In genomic region chr11:66638177-66639065, GRCh38 we compare ENCODE assay signal across 8 cellular contexts. TPM values are rescaled to one million over a fixed set of nuclear protein-coding genes. Genes with fewer than 3 reads are reported as not detected.
DNase-seq lines count a peak whose midpoint lies in the region; ATAC-seq and TF ChIP-seq lines count a peak whose summit lies in the region.

Gene RBM4 (plus strand): TSS chr11:66638703. CDS start chr11:66639712, 1,009 bp downstream.

- CTCF ChIA-PET in activated B cell treated with CpG ODN at 0.5 μM for 24 hours (lab: Charles Lee): interaction anchor here (0.6 to 4.3 kb wide), 15 partner anchors 17 to 200 kb away, joined by 3 to 29 read pairs (median 4); partner anchors contain the start of genes CCDC87, CCS, DPP3 and MRPL11

- ATAC-seq in HG03196 (IDR thresholded peaks at IDR 0.05; ENCODE audit: unreplicated experiment): peak; percentile 95
- ATAC-seq in activated B cell treated with CpG ODN at 0.5 μM for 24 hours (ENCODE audit: low read depth): peak; percentile 95

- TF ChIP-seq CTCF in AG09309 (IDR thresholded peaks at IDR 0.05; ENCODE audit: control insufficient read depth, insufficient read depth, low read depth, low read length, missing control alignments) (peak; percentile 13), activated B cell treated with CpG ODN at 0.5 μM for 24 hours (IDR thresholded peaks at IDR 0.05) (no peak)

- H3K9me3 Mint-ChIP-seq in activated B cell treated with CpG ODN at 0.5 μM for 24 hours (no peaks in the 10 kb centered on the region), immature natural killer cell (no peaks in the 10 kb centered on the region)

- POLR2A ChIA-PET in activated B cell treated with CpG ODN at 0.5 μM for 24 hours (lab: Charles Lee): interaction anchor here (0.6 to 11.1 kb wide), 32 partner anchors 8 to 748 kb away, joined by 3 to 272 read pairs (median 6); partner anchors contain the start of genes ACTN3, CCDC85B, CCDC87 and CCS

- H3K4me1 Mint-ChIP-seq in activated B cell treated with CpG ODN at 0.5 μM for 24 hours (peaks cover 67% of the 10 kb centered on the region), immature natural killer cell (peaks cover 66 to 74% of the 10 kb centered on the region in 2 donors)

- H3K27ac Mint-ChIP-seq in activated B cell treated with CpG ODN at 0.5 μM for 24 hours (peak within 1 kb of the TSS; percentile 98), immature natural killer cell (peak within 1 kb of the TSS; percentile 95 to 98 (median 96))

- in situ Hi-C loops in GM18951 (cut with MboI; ENCODE audit: low sequenced_read_pairs, unreplicated experiment): no loop called here

- H3K4me3 ChIP-seq in AG09309 (ENCODE audit: control insufficient read depth, low read depth, low read length): peak within 1 kb of the TSS; percentile 66

- H3K27me3 Mint-ChIP-seq in activated B cell treated with CpG ODN at 0.5 μM for 24 hours (no peaks in the 10 kb centered on the region), immature natural killer cell (ENCODE audit: low read depth in 3 of 3) (peaks cover 15 to 30% (median 23%) of the 10 kb centered on the region in 3 donors)

- peak within 1 kb of the TSS; percentile 99 for H3K4me3 Mint-ChIP-seq in activated B cell treated with CpG ODN at 0.5 μM for 24 hours
- H3K4me3 Mint-ChIP-seq in immature natural killer cell: peak within 1 kb of the TSS; percentile 97 to 99 (median 98)

- peak; percentile 88 for TF ChIP-seq POLR2A in GM18951 (IDR thresholded peaks at IDR 0.05; ENCODE audit: extremely low read depth, insufficient read depth, insufficient read length)

- intact Hi-C loops in activated B cell treated with CpG ODN at 0.5 μM for 24 hours (cut with micrococcal nuclease): loop anchor here (1.0 to 2.0 kb wide), 7 partner anchors 20 to 92 kb away; partner anchors contain the start of genes ACTN3, CCDC87, CCS and RBM14

- H3K36me3 Mint-ChIP-seq in activated B cell treated with CpG ODN at 0.5 μM for 24 hours (ENCODE audit: low read depth) (peaks cover 63% of the 10 kb centered on the region), immature natural killer cell (peaks cover 11 to 34% (median 26%) of the 10 kb centered on the region in 3 donors)

- peak; percentile 100 for DNase-seq in AG09309 (ENCODE audit: low read depth)
- peak; percentile 100 for DNase-seq in NCI-H345 (lab: John Stamatoyannopoulos, UW)
- DNase-seq in activated B cell treated with CpG ODN at 0.5 μM for 24 hours: peak; percentile 78
- DNase-seq in caudate nucleus (lab: John Stamatoyannopoulos, UW): peak; percentile 79 to 100 (median 98)
- peak; percentile 98 for DNase-seq in immature natural killer cell
- DNase-seq in smooth muscle cell of the brain vasculature (ENCODE audit: low read depth, low spot score): peak; percentile 100

- peak within 1 kb of the TSS; percentile 90 for H3K27ac ChIP-seq in caudate nucleus (ENCODE audit: low read depth, low read length)

RNA-seq across cellular contexts. Expression of gene RBM4, which starts in this region (rescaled TPM):
- total RNA-seq in activated B cell treated with CpG ODN at 0.5 μM for 24 hours: 197 and 202 TPM in 2 replicates
- polyA plus RNA-seq in immature natural killer cell: 100 to 1,000 TPM; 251 to 308 (median 255) TPM

Comparison
In these comparisons a context has a peak if more than half of its experiments do, and no peak if none do; other contexts are left out.
1. Peak in every context shown above with its lines: DNase-seq, ATAC-seq, H3K4me3 ChIP-seq and H3K27ac ChIP-seq.